Comparison of ENCODE assay signal across 9 cellular contexts in the genomic region with DNA sequence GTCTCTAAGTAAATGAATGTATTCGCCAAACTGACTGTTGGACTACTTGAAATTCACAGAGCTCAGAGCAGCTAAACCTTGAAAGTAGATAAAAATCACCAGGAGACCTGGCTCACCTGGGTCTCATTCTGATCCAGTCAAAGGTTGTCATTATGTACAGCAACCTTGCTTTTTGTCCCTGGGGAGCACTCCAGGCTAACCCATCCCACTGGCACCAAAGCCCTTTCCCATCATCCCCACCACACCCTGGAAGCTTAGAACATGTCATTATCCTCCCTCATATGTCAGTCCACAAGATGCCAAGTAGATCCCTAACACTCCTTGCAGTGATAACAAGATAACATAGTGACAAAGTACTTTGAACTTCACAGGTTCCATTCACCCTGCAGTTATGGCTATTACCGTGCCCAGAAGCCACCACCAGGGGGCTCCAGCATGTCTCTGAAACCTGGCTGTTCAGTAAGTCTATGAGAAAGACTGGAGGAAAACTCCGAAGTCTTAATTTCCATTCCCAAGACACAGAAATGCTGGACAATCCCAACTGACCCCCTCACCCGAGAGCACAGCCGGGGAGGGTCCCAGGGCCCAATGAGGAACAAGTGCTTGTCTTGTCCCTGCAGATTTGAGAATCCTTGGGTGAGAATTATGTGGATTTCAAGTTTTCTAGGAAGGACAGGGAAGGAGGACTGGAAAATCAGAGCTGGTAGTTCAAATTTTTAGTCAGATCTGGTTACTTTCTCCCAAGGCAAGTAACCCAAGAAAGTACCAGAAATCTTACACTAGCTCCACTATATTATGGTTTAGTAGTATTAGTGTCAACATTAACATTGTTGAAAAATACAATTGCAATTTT. TPM values are rescaled to one million over a fixed set of nuclear protein-coding genes. Genes with fewer than 3 reads are reported as not detected.
A peak's percentile ranks its signal among the peaks of the same experiment; 100 is the strongest.
DNase-seq lines count a peak whose midpoint lies in the region; ATAC-seq, FAIRE-seq and TF ChIP-seq lines count a peak whose summit lies in the region.
"Had no signal": no experiment of that assay in that cellular context is flagged by ENCODE, and none has a peak within 500 bp of the region (broad histone marks: within the 10 kb centered on the region; RNA-seq: fewer than 3 reads in every experiment).

No MANE protein-coding gene starts in this region.

- no peak for TF ChIP-seq EP300 in gastroesophageal sphincter (IDR thresholded peaks at IDR 0.05)

- FAIRE-seq in urothelium cell line (lab: Jason Lieb, UNC) = no peak
- FAIRE-seq: A204.1 had no signal

- H3K4me3 ChIP-seq in SJSA1 (no peak overlapping the region), gastroesophageal sphincter (no peak overlapping the region)

- no peaks in the 10 kb centered on the region for H3K4me1 ChIP-seq in SJSA1 (replicated peaks)
- no peaks in the 10 kb centered on the region for H3K4me1 ChIP-seq in gastroesophageal sphincter

- H3K27ac ChIP-seq in SJSA1 (no peak overlapping the region), gastroesophageal sphincter (no peak overlapping the region)

- H3K36me3 ChIP-seq in SJSA1 (no peaks in the 10 kb centered on the region), gastroesophageal sphincter (no peaks in the 10 kb centered on the region)

- DNase-seq in DMS153 (lab: John Stamatoyannopoulos, UW) (peak; percentile 24), DMS153 treated with DMSO at 0.1 percent for 48 hours (lab: John Stamatoyannopoulos, UW; ENCODE audit: unreplicated experiment) (no peak), SJSA1 (ENCODE audit: low read depth in 1 of 2, low spot score in 2 of 2) (peak; percentile 56 to 74), posterior vena cava (ENCODE audit: low spot score) (peak; percentile 94), urothelium cell line (ENCODE audit: low spot score) (peak; percentile 78)
- peak; percentile 50 for DNase-seq in activated effector memory CD4-positive, alpha-beta T cell treated with Interleukin-2 at 50 U/mL for 16 hours

- WGBS in gastroesophageal sphincter (ENCODE audit: low coverage in 1 of 2), 2 donors = 0 to 23% methylated on average over 3 to 5 of the region's 5 CpGs

- peaks cover 6% of the 10 kb centered on the region; the same call in 1 of the 2 replicates for H3K27me3 ChIP-seq in SJSA1 (replicated peaks)
- no peaks in the 10 kb centered on the region for H3K27me3 ChIP-seq in gastroesophageal sphincter

- TF ChIP-seq CTCF in gastroesophageal sphincter (IDR thresholded peaks at IDR 0.05) = peak; percentile 69 to 91 (median 88)

- H3K9me3 ChIP-seq in SJSA1 (replicated peaks) (no peaks in the 10 kb centered on the region), gastroesophageal sphincter (no peaks in the 10 kb centered on the region)

- no peak for TF ChIP-seq POLR2A in gastroesophageal sphincter (IDR thresholded peaks at IDR 0.05)

- ATAC-seq in HG03342 (IDR thresholded peaks at IDR 0.05; ENCODE audit: unreplicated experiment) = peak; percentile 68
- peak; percentile 85 for ATAC-seq in gastroesophageal sphincter

- intact Hi-C loops in posterior vena cava (cut with DNase I) = no loop called here

RNA-seq across cellular contexts. Expression of gene USP47, which starts 43.0 kb away (rescaled TPM):
- 64.9 and 67.6 TPM in 2 replicates for total RNA-seq in SJSA1 (2014; rRNA removed; shearing (Covaris generic))
- 100 to 1,000 TPM in 3 of 4 donors, 10 to 100 TPM in 1; 84.7 to 156 (median 115) TPM for total RNA-seq in gastroesophageal sphincter
- 10 to 100 TPM; 49.4 to 57.8 TPM for total RNA-seq in posterior vena cava
